9 cellular contexts compared by ENCODE assay signal in the genomic region with DNA sequence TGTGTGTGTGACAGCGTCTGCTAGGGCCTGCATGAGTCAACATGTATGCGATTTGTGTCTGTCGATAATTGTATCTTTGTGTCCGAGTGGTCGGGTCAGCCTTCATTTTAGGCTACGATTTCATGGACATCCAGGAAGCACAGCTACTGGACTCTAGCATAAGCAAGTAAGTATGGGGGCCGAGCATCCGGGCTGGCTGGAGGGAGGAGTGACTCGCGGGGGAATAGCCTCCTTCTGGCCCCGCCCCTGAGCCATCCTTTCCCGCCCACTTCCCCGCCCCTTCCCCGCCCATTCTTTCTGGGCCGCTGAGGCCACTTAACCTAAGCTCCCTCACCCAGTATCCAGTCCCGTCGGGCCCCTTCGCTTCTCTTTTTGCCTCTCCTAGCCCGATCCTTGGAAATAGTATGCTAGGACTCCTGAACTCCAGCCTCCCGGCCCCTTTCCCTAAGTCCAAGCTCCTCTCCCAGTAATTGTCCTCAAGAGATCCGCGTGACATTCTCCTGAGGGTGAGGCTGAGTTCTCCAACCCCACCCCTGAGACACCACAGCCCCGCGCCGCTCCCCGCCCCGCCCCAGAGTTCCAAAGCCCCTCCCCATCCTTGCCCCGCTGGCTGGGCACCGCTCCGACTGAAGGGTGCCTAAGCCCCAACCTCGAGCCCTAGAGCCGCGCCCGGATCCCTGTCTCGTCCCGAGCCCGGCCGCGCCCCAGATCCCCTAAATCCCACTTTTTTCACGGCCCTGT. TPM values are rescaled to one million over a fixed set of nuclear protein-coding genes. Genes with fewer than 3 reads are reported as not detected.
DNase-seq lines count a peak whose midpoint lies in the region; ATAC-seq, FAIRE-seq and TF ChIP-seq lines count a peak whose summit lies in the region.
"Had no signal": no experiment of that assay in that cellular context is flagged by ENCODE, and none has a peak within 500 bp of the region (broad histone marks: within the 10 kb centered on the region; RNA-seq: fewer than 3 reads in every experiment).

No MANE protein-coding gene starts in this region.

- H3K4me2 ChIP-seq in keratinocyte (ENCODE audit: control insufficient read depth, extremely low read depth, insufficient read depth, low read depth, low read length): peak overlapping the region; percentile 86

- ATAC-seq in HG02610 (IDR thresholded peaks at IDR 0.05; ENCODE audit: unreplicated experiment): peak; percentile 40
- no peak for ATAC-seq in GM18517 (IDR thresholded peaks at IDR 0.05; ENCODE audit: unreplicated experiment)

- H3K4me3 ChIP-seq in keratinocyte (ENCODE audit: control insufficient read depth in 2 of 3, extremely low read depth in 1 of 3, insufficient read depth in 2 of 3, low read depth in 1 of 3, low read length in 3 of 3) (peak overlapping the region; percentile 65 to 89 (median 68)), spleen (peak overlapping the region; percentile 33 to 89 (median 67))

- no peaks in the 10 kb centered on the region for H4K20me1 ChIP-seq in keratinocyte (ENCODE audit: control insufficient read depth, extremely low read depth, insufficient read depth, low read length)

- H3K27ac ChIP-seq in caudate nucleus (ENCODE audit: low read depth, low read length) (peak overlapping the region; percentile 80), keratinocyte (ENCODE audit: control insufficient read depth, insufficient read depth, low read length) (peak overlapping the region; percentile 78), spleen (peak overlapping the region; percentile 68 to 95 (median 90))

- H3K9me3 ChIP-seq in keratinocyte (ENCODE audit: control insufficient read depth, low read depth, low read length) (no peaks in the 10 kb centered on the region), spleen (no peaks in the 10 kb centered on the region)

- FAIRE-seq in keratinocyte (lab: Jason Lieb, UNC): peak; percentile 79

- H3K9me1 ChIP-seq in keratinocyte (ENCODE audit: control insufficient read depth, extremely low read depth, insufficient read depth, low read length): no peaks in the 10 kb centered on the region

- DNase-seq in DMS53 (lab: John Stamatoyannopoulos, UW): peak; percentile 94
- DNase-seq in NCI-H2227 treated with DMSO at 0.1 percent for 48 hours (lab: John Stamatoyannopoulos, UW): peak; percentile 91
- DNase-seq in activated CD4-positive, CD25-positive, alpha-beta regulatory T cell (lab: John Stamatoyannopoulos, UW): peak; percentile 45 to 69 (median 56)
- peak in 58 of 61 donors; percentile 18 to 82 (median 64) for DNase-seq in caudate nucleus (lab: John Stamatoyannopoulos, UW)
- no peak for DNase-seq in keratinocyte (ENCODE audit: low read depth, low spot score)
- DNase-seq in spleen: peak; percentile 95

- TF ChIP-seq CTCF in keratinocyte (optimal IDR thresholded peaks at IDR 0.05 in 1 of 3, IDR thresholded peaks at IDR 0.05 in 1 of 3, conservative IDR thresholded peaks at IDR 0.05 in 1 of 3; ENCODE audit: extremely low read depth in 1 of 3, insufficient read depth in 2 of 3, low read length in 3 of 3) (no peak), spleen (IDR thresholded peaks at IDR 0.05 in 8 of 11, conservative IDR thresholded peaks at IDR 0.05 in 3 of 11) (no peak)

- H3K36me3 ChIP-seq in keratinocyte (ENCODE audit: control insufficient read depth in 2 of 2, extremely low read depth in 1 of 2, insufficient read depth in 2 of 2, low read length in 2 of 2): peaks cover 15 to 16% of the 10 kb centered on the region in 2 experiments
- H3K36me3 ChIP-seq in spleen: peaks cover 0 to 42% (median 7%) of the 10 kb centered on the region in 6 donors

- WGBS in spleen, 5 donors: 3 to 5% (median 4%) methylated on average over 37 to 40 of the region's 40 CpGs

- peak overlapping the region; percentile 88 for H3K9ac ChIP-seq in keratinocyte (ENCODE audit: control insufficient read depth, extremely low read depth, insufficient read depth, low read length)

- no peaks in the 10 kb centered on the region for H3K27me3 ChIP-seq in keratinocyte (ENCODE audit: control insufficient read depth, extremely low read depth, insufficient read depth, low read length)
- H3K27me3 ChIP-seq in spleen (replicated peaks in 1 of 7): peaks cover 0 to 4% (median 0%) of the 10 kb centered on the region in 7 donors

- peaks cover 31% of the 10 kb centered on the region for H3K4me1 ChIP-seq in keratinocyte (ENCODE audit: control insufficient read depth, extremely low read depth, insufficient read depth, low read length)
- peaks cover 19 to 74% (median 58%) of the 10 kb centered on the region in 6 donors for H3K4me1 ChIP-seq in spleen

- intact Hi-C loops in spleen (cut with DNase I; ENCODE audit: low total_unique reads): no loop called here

- H3K79me2 ChIP-seq in keratinocyte (ENCODE audit: control insufficient read depth, insufficient read depth, low read length): peaks cover 12% of the 10 kb centered on the region

- TF ChIP-seq POLR2A in spleen (IDR thresholded peaks at IDR 0.05): peak in 1 of 3 donors; percentile 24

- dilution Hi-C loops in keratinocyte (cut with MboI; ENCODE audit: extremely low pct_ligation_motif_present, low sequenced_read_pairs): no loop called here

- peak overlapping the region; percentile 83 for H2AFZ ChIP-seq in keratinocyte (ENCODE audit: control insufficient read depth, low read length)

RNA-seq across cellular contexts. Expression of a gene that starts 1.2 kb away (rescaled TPM):
- polyA plus RNA-seq in keratinocyte: 13.4 to 19.3 TPM (median 16.7 TPM) in 3 replicates
- 38.7 TPM for polyA plus RNA-seq in keratinocyte (2011; ENCODE audit: low read depth)
- 6.8 and 10.8 TPM in 2 replicates for polyA plus RNA-seq in keratinocyte (2011; cell fraction: cytosol; rRNA removed)
- polyA plus RNA-seq in keratinocyte (2011; cell fraction: nucleus; rRNA removed): 40.2 and 58.7 TPM in 2 replicates
- polyA plus RNA-seq in keratinocyte (2012; ENCODE audit: low replicate concordance): 33.3 and 36.1 TPM in 2 replicates
- 18.5 to 49.4 TPM (median 19.1 TPM) in 3 replicates for polyA minus RNA-seq in keratinocyte
- 18.6 TPM for polyA minus RNA-seq in keratinocyte (2011; cell fraction: cytosol; rRNA and poly(A)+ RNA removed)
- 24.6 and 25.2 TPM in 2 replicates for polyA minus RNA-seq in keratinocyte (2011; cell fraction: nucleus; rRNA and poly(A)+ RNA removed)
- 10 to 100 TPM; 20.4 to 55.0 (median 38.0) TPM for total RNA-seq in spleen
- 10 to 100 TPM; 20.3 to 31.7 (median 29.6) TPM for polyA plus RNA-seq in spleen

RNA-seq across cellular contexts. Expression of a gene that starts 9.1 kb away (rescaled TPM):
- polyA plus RNA-seq in keratinocyte: 0.08 TPM in 1 of 3 replicates, not detected in the others
- not detected for polyA plus RNA-seq in keratinocyte (2011; ENCODE audit: low read depth)
- not detected in 2 replicates for polyA plus RNA-seq in keratinocyte (2011; cell fraction: cytosol; rRNA removed)
- polyA plus RNA-seq in keratinocyte (2011; cell fraction: nucleus; rRNA removed): 0.20 and 0.31 TPM in 2 replicates
- polyA plus RNA-seq in keratinocyte (2012; ENCODE audit: low replicate concordance): 0.39 TPM in 1 of 2 replicates, not detected in the other
- polyA minus RNA-seq in keratinocyte: 0.22 TPM in 1 of 3 replicates, not detected in the others
- not detected for polyA minus RNA-seq in keratinocyte (2011; cell fraction: cytosol; rRNA and poly(A)+ RNA removed)
- polyA minus RNA-seq in keratinocyte (2011; cell fraction: nucleus; rRNA and poly(A)+ RNA removed): not detected in 2 replicates
- total RNA-seq in spleen: 10 to 100 TPM in 3 of 7 donors, 1 to 10 TPM in 4; 4.4 to 21.7 (median 7.7) TPM
- 10 to 100 TPM in 2 of 3 donors, 1 to 10 TPM in 1; 3.7 to 14.4 (median 11.7) TPM for polyA plus RNA-seq in spleen

RNA-seq across cellular contexts. Expression of a gene that starts 17.6 kb away (rescaled TPM):
- 2.6 to 5.9 TPM (median 2.7 TPM) in 3 replicates for polyA plus RNA-seq in keratinocyte
- 1.1 TPM for polyA plus RNA-seq in keratinocyte (2011; ENCODE audit: low read depth)
- polyA plus RNA-seq in keratinocyte (2011; cell fraction: cytosol; rRNA removed): 0.95 and 2.5 TPM in 2 replicates
- polyA plus RNA-seq in keratinocyte (2011; cell fraction: nucleus; rRNA removed): 6.5 and 8.5 TPM in 2 replicates
- polyA plus RNA-seq in keratinocyte (2012; ENCODE audit: low replicate concordance): 3.7 and 6.7 TPM in 2 replicates
- 1.4 to 4.5 TPM (median 1.7 TPM) in 3 replicates for polyA minus RNA-seq in keratinocyte
- polyA minus RNA-seq in keratinocyte (2011; cell fraction: cytosol; rRNA and poly(A)+ RNA removed): not detected
- polyA minus RNA-seq in keratinocyte (2011; cell fraction: nucleus; rRNA and poly(A)+ RNA removed): 0.39 and 1.3 TPM in 2 replicates
- total RNA-seq in spleen: not detected
- under 1 TPM in 1 of 3 donors, not detected in 2; 0.06 TPM for polyA plus RNA-seq in spleen
- total RNA-seq: subcutaneous adipose tissue had no signal

RNA-seq across cellular contexts. Expression of a gene that starts 23.7 kb away (rescaled TPM):
- polyA plus RNA-seq in keratinocyte: 15.5 to 34.0 TPM (median 15.6 TPM) in 3 replicates
- polyA plus RNA-seq in keratinocyte (2011; ENCODE audit: low read depth): 29.4 TPM
- 5.3 and 15.1 TPM in 2 replicates for polyA plus RNA-seq in keratinocyte (2011; cell fraction: cytosol; rRNA removed)
- 87.0 and 125 TPM in 2 replicates for polyA plus RNA-seq in keratinocyte (2011; cell fraction: nucleus; rRNA removed)
- polyA plus RNA-seq in keratinocyte (2012; ENCODE audit: low replicate concordance): 16.6 and 45.8 TPM in 2 replicates
- polyA minus RNA-seq in keratinocyte: 6.7 to 17.0 TPM (median 14.7 TPM) in 3 replicates
- polyA minus RNA-seq in keratinocyte (2011; cell fraction: cytosol; rRNA and poly(A)+ RNA removed): 18.2 TPM
- 17.2 and 18.4 TPM in 2 replicates for polyA minus RNA-seq in keratinocyte (2011; cell fraction: nucleus; rRNA and poly(A)+ RNA removed)
- 10 to 100 TPM; 54.9 to 97.0 (median 63.2) TPM for total RNA-seq in spleen
- polyA plus RNA-seq in spleen: 100 to 1,000 TPM; 111 to 208 (median 159) TPM

RNA-seq across cellular contexts. Expression of a gene that starts 26.9 kb away (rescaled TPM):
- polyA plus RNA-seq in keratinocyte (0.94 to 2.5 TPM (median 1.4 TPM) in 3 replicates), spleen (under 1 TPM; 0.05 to 0.15 (median 0.10) TPM)
- not detected for polyA plus RNA-seq in keratinocyte (2011; ENCODE audit: low read depth)
- polyA plus RNA-seq in keratinocyte (2011; cell fraction: cytosol; rRNA removed): 1.2 and 1.5 TPM in 2 replicates
- polyA plus RNA-seq in keratinocyte (2011; cell fraction: nucleus; rRNA removed): 2.1 and 2.7 TPM in 2 replicates
- polyA plus RNA-seq in keratinocyte (2012; ENCODE audit: low replicate concordance): 0.41 and 1.6 TPM in 2 replicates
- 0.59 to 2.7 TPM (median 1.2 TPM) in 3 replicates for polyA minus RNA-seq in keratinocyte
- 2.7 TPM for polyA minus RNA-seq in keratinocyte (2011; cell fraction: cytosol; rRNA and poly(A)+ RNA removed)
- 0.74 and 1.2 TPM in 2 replicates for polyA minus RNA-seq in keratinocyte (2011; cell fraction: nucleus; rRNA and poly(A)+ RNA removed)
- total RNA-seq in spleen: under 1 TPM in 3 of 7 donors, not detected in 4; 0.17 to 0.40 (median 0.28) TPM
